1 cellular context compared by ENCODE assay signal in the genomic region with DNA sequence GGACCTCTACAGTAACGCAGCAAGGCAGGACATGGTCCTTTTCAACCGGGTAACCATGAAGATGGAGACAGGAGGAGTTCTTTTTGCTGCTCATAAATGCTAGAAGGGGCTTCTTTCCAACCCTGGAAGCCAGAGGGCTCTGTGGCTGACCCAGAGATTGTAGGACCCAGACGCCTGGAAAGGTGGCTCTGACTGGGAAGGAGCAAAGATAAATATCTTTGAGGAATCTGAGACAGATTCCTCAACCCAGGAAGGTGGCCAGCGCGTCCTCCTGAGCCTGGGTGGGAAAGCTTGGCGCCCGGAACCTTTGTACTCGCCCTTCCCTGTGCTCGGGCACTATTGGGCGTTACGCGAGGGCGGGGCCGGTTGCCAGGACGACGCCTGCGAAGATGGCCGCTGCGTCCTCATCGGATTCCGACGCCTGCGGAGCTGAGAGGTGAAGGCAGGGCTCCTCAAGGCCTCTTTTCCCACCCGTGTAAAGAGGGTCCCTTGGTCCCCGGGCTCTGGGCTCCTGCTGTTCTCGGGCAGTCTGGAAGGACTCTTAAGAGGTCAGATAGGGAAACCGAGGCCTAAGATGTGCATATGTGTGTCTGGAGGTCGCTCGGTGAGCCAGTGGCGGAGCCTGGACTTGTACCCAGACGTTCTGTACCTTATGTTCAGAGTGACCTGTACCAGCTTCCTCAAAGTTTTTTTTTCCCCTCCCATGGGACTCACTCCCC.
A peak's percentile ranks its signal among the peaks of the same experiment; 100 is the strongest.
TF ChIP-seq lines count a peak whose summit lies in the region.

A gene (plus strand): TSS at position 365 of the 719 bp plus-strand sequence. CDS start 25 bp downstream, at position 390.

TF ChIP-seq in HepG2, 621 proteins besides CTCF, POLR2A, EP300 and RAD21 (continued from another document and continues in another):
- TF ChIP-seq ZZZ3 (CRISPR knock-in tag; IDR thresholded peaks at IDR 0.05; ENCODE audit: borderline replicate concordance), result no peak
- peak; percentile 56; the same call in 1 of the 2 replicates for TF ChIP-seq GABPA (IDR thresholded peaks at IDR 0.05; ENCODE audit: low read depth, low read length)
- peak; percentile 86 for TF ChIP-seq GABPA (CRISPR knock-in tag; IDR thresholded peaks at IDR 0.05; ENCODE audit: low read depth)
- peak; percentile 75; the same call in 1 of the 2 replicates for TF ChIP-seq YEATS2 (CRISPR knock-in tag; IDR thresholded peaks at IDR 0.05; ENCODE audit: borderline replicate concordance)
- TF ChIP-seq KLF6 (CRISPR knock-in tag; IDR thresholded peaks at IDR 0.05), result peak; percentile 72; the same call in 1 of the 2 replicates
- TF ChIP-seq MXI1 (IDR thresholded peaks at IDR 0.05; ENCODE audit: borderline replicate concordance, low read depth, low read length), result peak; percentile 96; the same call in 2 of the 3 replicates
- TF ChIP-seq, protein P1, sequence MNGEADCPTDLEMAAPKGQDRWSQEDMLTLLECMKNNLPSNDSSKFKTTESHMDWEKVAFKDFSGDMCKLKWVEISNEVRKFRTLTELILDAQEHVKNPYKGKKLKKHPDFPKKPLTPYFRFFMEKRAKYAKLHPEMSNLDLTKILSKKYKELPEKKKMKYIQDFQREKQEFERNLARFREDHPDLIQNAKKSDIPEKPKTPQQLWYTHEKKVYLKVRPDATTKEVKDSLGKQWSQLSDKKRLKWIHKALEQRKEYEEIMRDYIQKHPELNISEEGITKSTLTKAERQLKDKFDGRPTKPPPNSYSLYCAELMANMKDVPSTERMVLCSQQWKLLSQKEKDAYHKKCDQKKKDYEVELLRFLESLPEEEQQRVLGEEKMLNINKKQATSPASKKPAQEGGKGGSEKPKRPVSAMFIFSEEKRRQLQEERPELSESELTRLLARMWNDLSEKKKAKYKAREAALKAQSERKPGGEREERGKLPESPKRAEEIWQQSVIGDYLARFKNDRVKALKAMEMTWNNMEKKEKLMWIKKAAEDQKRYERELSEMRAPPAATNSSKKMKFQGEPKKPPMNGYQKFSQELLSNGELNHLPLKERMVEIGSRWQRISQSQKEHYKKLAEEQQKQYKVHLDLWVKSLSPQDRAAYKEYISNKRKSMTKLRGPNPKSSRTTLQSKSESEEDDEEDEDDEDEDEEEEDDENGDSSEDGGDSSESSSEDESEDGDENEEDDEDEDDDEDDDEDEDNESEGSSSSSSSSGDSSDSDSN (CRISPR knock-in tag; IDR thresholded peaks at IDR 0.05), result peak; percentile 68; the same call in 1 of the 2 replicates
- TF ChIP-seq, protein P2, sequence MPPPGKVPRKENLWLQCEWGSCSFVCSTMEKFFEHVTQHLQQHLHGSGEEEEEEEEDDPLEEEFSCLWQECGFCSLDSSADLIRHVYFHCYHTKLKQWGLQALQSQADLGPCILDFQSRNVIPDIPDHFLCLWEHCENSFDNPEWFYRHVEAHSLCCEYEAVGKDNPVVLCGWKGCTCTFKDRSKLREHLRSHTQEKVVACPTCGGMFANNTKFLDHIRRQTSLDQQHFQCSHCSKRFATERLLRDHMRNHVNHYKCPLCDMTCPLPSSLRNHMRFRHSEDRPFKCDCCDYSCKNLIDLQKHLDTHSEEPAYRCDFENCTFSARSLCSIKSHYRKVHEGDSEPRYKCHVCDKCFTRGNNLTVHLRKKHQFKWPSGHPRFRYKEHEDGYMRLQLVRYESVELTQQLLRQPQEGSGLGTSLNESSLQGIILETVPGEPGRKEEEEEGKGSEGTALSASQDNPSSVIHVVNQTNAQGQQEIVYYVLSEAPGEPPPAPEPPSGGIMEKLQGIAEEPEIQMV (CRISPR knock-in tag; IDR thresholded peaks at IDR 0.05; ENCODE audit: low read depth), result peak; percentile 34; the same call in 1 of the 2 replicates
- TF ChIP-seq PCBP2 (optimal IDR thresholded peaks at IDR 0.05; ENCODE audit: low read depth, low read length, poor library complexity, severe bottlenecking), result no peak
- peak; percentile 78 for TF ChIP-seq TARDBP (CRISPR knock-in tag; IDR thresholded peaks at IDR 0.05)
- 0 out of 2 replicates have a peak, but pooled peaks have one; percentile 70 for TF ChIP-seq ZNF607 (CRISPR knock-in tag; IDR thresholded peaks at IDR 0.05; ENCODE audit: borderline replicate concordance)
- no peak for TF ChIP-seq NFIB (CRISPR knock-in tag; IDR thresholded peaks at IDR 0.05; ENCODE audit: borderline replicate concordance)
- TF ChIP-seq HDAC2 (CRISPR knock-in tag; IDR thresholded peaks at IDR 0.05), result peak; percentile 82
- TF ChIP-seq PRPF4 (IDR thresholded peaks at IDR 0.05; ENCODE audit: low read depth, low read length, poor library complexity, severe bottlenecking), result no peak
- TF ChIP-seq HNRNPL (IDR thresholded peaks at IDR 0.05; ENCODE audit: low read depth, low read length), result 0 out of 2 replicates have a peak, but pooled peaks have one; percentile 31
- TF ChIP-seq ZSCAN29 (CRISPR knock-in tag; conservative IDR thresholded peaks at IDR 0.05), result no peak
- TF ChIP-seq, protein P3, sequence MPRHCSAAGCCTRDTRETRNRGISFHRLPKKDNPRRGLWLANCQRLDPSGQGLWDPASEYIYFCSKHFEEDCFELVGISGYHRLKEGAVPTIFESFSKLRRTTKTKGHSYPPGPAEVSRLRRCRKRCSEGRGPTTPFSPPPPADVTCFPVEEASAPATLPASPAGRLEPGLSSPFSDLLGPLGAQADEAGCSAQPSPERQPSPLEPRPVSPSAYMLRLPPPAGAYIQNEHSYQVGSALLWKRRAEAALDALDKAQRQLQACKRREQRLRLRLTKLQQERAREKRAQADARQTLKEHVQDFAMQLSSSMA (CRISPR knock-in tag; IDR thresholded peaks at IDR 0.05), result 0 out of 2 replicates have a peak, but pooled peaks have one; percentile 45
- TF ChIP-seq ZNF556 (CRISPR knock-in tag; IDR thresholded peaks at IDR 0.05; ENCODE audit: borderline replicate concordance), result peak; percentile 48; the same call in 1 of the 2 replicates
- TF ChIP-seq U2AF1 (optimal IDR thresholded peaks at IDR 0.05; ENCODE audit: low read depth, low read length), result peak; percentile 62
- TF ChIP-seq KMT2B (CRISPR knock-in tag; IDR thresholded peaks at IDR 0.05), result peak; percentile 91
- TF ChIP-seq ZNF143 (CRISPR knock-in tag; IDR thresholded peaks at IDR 0.05), result peak; percentile 56
- peak; percentile 81 for TF ChIP-seq HNRNPLL (IDR thresholded peaks at IDR 0.05; ENCODE audit: low read depth, low read length, poor library complexity, severe bottlenecking)
- TF ChIP-seq RBFOX2 (IDR thresholded peaks at IDR 0.05; ENCODE audit: low read depth, low read length), result peak; percentile 80
- no peak for TF ChIP-seq RELA (CRISPR knock-in tag; IDR thresholded peaks at IDR 0.05)
- TF ChIP-seq, protein P4, sequence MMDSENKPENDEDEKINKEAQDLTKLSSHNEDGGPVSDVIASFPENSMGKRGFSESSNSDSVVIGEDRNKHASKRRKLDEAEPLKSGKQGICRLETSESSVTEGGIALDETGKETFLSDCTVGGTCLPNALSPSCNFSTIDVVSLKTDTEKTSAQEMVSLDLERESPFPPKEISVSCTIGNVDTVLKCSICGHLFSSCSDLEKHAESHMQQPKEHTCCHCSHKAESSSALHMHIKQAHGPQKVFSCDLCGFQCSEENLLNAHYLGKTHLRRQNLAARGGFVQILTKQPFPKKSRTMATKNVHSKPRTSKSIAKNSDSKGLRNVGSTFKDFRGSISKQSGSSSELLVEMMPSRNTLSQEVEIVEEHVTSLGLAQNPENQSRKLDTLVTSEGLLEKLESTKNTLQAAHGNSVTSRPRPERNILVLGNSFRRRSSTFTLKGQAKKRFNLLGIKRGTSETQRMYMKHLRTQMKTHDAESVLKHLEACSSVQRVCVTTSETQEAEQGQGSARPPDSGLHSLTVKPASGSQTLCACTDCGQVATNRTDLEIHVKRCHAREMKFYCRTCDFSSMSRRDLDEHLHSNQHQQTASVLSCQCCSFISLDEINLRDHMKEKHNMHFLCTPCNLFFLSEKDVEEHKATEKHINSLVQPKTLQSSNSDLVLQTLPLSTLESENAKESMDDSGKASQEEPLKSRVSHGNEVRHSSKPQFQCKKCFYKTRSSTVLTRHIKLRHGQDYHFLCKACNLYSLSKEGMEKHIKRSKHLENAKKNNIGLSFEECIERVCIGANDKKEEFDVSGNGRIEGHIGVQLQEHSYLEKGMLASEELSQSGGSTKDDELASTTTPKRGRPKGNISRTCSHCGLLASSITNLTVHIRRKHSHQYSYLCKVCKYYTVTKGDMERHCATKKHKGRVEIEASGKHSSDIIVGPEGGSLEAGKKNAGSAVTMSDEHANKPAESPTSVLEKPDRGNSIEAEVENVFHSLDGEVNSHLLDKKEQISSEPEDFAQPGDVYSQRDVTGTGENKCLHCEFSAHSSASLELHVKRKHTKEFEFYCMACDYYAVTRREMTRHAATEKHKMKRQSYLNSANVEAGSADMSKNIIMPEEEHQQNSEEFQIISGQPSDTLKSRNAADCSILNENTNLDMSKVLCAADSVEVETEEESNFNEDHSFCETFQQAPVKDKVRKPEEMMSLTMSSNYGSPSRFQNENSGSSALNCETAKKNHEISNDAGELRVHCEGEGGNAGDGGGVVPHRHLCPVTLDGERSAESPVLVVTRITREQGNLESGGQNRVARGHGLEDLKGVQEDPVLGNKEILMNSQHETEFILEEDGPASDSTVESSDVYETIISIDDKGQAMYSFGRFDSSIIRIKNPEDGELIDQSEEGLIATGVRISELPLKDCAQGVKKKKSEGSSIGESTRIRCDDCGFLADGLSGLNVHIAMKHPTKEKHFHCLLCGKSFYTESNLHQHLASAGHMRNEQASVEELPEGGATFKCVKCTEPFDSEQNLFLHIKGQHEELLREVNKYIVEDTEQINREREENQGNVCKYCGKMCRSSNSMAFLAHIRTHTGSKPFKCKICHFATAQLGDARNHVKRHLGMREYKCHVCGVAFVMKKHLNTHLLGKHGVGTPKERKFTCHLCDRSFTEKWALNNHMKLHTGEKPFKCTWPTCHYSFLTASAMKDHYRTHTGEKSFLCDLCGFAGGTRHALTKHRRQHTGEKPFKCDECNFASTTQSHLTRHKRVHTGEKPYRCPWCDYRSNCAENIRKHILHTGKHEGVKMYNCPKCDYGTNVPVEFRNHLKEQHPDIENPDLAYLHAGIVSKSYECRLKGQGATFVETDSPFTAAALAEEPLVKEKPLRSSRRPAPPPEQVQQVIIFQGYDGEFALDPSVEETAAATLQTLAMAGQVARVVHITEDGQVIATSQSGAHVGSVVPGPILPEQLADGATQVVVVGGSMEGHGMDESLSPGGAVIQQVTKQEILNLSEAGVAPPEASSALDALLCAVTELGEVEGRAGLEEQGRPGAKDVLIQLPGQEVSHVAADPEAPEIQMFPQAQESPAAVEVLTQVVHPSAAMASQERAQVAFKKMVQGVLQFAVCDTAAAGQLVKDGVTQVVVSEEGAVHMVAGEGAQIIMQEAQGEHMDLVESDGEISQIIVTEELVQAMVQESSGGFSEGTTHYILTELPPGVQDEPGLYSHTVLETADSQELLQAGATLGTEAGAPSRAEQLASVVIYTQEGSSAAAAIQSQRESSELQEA (CRISPR knock-in tag; IDR thresholded peaks at IDR 0.05; ENCODE audit: not compliant biosample characterization), result no peak
- TF ChIP-seq KLF15 (CRISPR knock-in tag; IDR thresholded peaks at IDR 0.05; ENCODE audit: borderline replicate concordance), result 0 out of 2 replicates have a peak, but pooled peaks have one; percentile 17
- peak; percentile 97 for TF ChIP-seq YY1 (IDR thresholded peaks at IDR 0.05; ENCODE audit: insufficient read depth, insufficient replicate concordance, low read depth, low read length)
- no peak for TF ChIP-seq CC2D1A (CRISPR knock-in tag; IDR thresholded peaks at IDR 0.05)
- TF ChIP-seq, protein P5, sequence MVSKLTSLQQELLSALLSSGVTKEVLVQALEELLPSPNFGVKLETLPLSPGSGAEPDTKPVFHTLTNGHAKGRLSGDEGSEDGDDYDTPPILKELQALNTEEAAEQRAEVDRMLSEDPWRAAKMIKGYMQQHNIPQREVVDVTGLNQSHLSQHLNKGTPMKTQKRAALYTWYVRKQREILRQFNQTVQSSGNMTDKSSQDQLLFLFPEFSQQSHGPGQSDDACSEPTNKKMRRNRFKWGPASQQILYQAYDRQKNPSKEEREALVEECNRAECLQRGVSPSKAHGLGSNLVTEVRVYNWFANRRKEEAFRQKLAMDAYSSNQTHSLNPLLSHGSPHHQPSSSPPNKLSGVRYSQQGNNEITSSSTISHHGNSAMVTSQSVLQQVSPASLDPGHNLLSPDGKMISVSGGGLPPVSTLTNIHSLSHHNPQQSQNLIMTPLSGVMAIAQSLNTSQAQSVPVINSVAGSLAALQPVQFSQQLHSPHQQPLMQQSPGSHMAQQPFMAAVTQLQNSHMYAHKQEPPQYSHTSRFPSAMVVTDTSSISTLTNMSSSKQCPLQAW (CRISPR knock-in tag; IDR thresholded peaks at IDR 0.05), result peak; percentile 82
- TF ChIP-seq IKZF1 (IDR thresholded peaks at IDR 0.05), result no peak
- TF ChIP-seq, protein P6, sequence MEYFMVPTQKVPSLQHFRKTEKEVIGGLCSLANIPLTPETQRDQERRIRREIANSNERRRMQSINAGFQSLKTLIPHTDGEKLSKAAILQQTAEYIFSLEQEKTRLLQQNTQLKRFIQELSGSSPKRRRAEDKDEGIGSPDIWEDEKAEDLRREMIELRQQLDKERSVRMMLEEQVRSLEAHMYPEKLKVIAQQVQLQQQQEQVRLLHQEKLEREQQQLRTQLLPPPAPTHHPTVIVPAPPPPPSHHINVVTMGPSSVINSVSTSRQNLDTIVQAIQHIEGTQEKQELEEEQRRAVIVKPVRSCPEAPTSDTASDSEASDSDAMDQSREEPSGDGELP (IDR thresholded peaks at IDR 0.05; ENCODE audit: borderline replicate concordance, low read depth), result no peak
- TF ChIP-seq, protein P7, sequence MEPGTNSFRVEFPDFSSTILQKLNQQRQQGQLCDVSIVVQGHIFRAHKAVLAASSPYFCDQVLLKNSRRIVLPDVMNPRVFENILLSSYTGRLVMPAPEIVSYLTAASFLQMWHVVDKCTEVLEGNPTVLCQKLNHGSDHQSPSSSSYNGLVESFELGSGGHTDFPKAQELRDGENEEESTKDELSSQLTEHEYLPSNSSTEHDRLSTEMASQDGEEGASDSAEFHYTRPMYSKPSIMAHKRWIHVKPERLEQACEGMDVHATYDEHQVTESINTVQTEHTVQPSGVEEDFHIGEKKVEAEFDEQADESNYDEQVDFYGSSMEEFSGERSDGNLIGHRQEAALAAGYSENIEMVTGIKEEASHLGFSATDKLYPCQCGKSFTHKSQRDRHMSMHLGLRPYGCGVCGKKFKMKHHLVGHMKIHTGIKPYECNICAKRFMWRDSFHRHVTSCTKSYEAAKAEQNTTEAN (CRISPR knock-in tag; conservative IDR thresholded peaks at IDR 0.05), result 0 out of 2 replicates have a peak, but pooled peaks have one; percentile 31
- no peak for TF ChIP-seq HMGA1 (CRISPR knock-in tag; conservative IDR thresholded peaks at IDR 0.05)
- TF ChIP-seq AKAP8 (CRISPR knock-in tag; IDR thresholded peaks at IDR 0.05), result peak; percentile 82; the same call in 1 of the 2 replicates
- TF ChIP-seq, protein P8, sequence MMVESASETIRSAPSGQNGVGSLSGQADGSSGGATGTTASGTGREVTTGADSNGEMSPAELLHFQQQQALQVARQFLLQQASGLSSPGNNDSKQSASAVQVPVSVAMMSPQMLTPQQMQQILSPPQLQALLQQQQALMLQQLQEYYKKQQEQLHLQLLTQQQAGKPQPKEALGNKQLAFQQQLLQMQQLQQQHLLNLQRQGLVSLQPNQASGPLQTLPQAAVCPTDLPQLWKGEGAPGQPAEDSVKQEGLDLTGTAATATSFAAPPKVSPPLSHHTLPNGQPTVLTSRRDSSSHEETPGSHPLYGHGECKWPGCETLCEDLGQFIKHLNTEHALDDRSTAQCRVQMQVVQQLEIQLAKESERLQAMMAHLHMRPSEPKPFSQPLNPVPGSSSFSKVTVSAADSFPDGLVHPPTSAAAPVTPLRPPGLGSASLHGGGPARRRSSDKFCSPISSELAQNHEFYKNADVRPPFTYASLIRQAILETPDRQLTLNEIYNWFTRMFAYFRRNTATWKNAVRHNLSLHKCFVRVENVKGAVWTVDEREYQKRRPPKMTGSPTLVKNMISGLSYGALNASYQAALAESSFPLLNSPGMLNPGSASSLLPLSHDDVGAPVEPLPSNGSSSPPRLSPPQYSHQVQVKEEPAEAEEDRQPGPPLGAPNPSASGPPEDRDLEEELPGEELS (CRISPR knock-in tag; IDR thresholded peaks at IDR 0.05), result no peak
- TF ChIP-seq ZNF335 (CRISPR knock-in tag; IDR thresholded peaks at IDR 0.05), result peak; percentile 89
- TF ChIP-seq RXRB (CRISPR knock-in tag; IDR thresholded peaks at IDR 0.05; ENCODE audit: borderline replicate concordance), result 0 out of 2 replicates have a peak, but pooled peaks have one; percentile 53
- TF ChIP-seq NFE2L1 (CRISPR knock-in tag; IDR thresholded peaks at IDR 0.05; ENCODE audit: borderline replicate concordance), result 0 out of 2 replicates have a peak, but pooled peaks have one; percentile 21
